Comparison of ENCODE assay signal across 1 cellular context in the genomic region with DNA sequence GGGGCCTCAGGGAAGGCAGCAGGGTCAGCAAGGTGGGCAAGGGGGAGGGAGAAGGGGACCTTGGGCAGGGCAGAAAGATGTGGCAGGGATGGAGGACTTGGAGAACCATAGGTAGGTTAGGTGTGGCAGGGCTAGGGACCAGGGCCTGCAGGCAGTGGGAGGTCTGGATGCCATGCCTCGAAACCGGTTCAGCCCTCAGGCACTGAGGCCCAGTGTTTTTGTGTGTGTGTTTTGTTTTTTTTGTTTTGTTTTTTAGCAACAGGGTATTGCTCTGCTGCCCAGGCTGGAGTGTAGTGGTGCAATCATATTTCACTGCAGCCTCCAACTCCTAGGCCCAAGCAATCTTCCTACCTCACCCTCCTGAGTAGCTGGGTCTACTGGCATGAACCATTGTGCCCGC.
TF ChIP-seq lines count a peak whose summit lies in the region.

No MANE protein-coding gene starts in this region.

TF ChIP-seq in SK-N-SH, 30 proteins besides CTCF, POLR2A, EP300 and RAD21:
- TF ChIP-seq FOXM1 (IDR thresholded peaks at IDR 0.05; ENCODE audit: low read depth) (no peak), RXRA (IDR thresholded peaks at IDR 0.05; ENCODE audit: borderline replicate concordance, low read depth) (no peak), MEF2A (IDR thresholded peaks at IDR 0.05; ENCODE audit: borderline replicate concordance, low read depth) (no peak), YY1 (IDR thresholded peaks at IDR 0.05; ENCODE audit: low read depth) (no peak), JUND (IDR thresholded peaks at IDR 0.05) (no peak), NFIC (IDR thresholded peaks at IDR 0.05; ENCODE audit: borderline replicate concordance) (no peak), SMC3 (IDR thresholded peaks at IDR 0.05; ENCODE audit: low read depth, low read length) (no peak)
- TF ChIP-seq, protein P1, sequence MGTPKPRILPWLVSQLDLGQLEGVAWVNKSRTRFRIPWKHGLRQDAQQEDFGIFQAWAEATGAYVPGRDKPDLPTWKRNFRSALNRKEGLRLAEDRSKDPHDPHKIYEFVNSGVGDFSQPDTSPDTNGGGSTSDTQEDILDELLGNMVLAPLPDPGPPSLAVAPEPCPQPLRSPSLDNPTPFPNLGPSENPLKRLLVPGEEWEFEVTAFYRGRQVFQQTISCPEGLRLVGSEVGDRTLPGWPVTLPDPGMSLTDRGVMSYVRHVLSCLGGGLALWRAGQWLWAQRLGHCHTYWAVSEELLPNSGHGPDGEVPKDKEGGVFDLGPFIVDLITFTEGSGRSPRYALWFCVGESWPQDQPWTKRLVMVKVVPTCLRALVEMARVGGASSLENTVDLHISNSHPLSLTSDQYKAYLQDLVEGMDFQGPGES (IDR thresholded peaks at IDR 0.05; ENCODE audit: low read depth, low read length) = no peak
- TF ChIP-seq, protein P2, sequence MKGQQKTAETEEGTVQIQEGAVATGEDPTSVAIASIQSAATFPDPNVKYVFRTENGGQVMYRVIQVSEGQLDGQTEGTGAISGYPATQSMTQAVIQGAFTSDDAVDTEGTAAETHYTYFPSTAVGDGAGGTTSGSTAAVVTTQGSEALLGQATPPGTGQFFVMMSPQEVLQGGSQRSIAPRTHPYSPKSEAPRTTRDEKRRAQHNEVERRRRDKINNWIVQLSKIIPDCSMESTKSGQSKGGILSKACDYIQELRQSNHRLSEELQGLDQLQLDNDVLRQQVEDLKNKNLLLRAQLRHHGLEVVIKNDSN (IDR thresholded peaks at IDR 0.05; ENCODE audit: borderline replicate concordance, low read depth) = no peak
- TF ChIP-seq, protein P3, sequence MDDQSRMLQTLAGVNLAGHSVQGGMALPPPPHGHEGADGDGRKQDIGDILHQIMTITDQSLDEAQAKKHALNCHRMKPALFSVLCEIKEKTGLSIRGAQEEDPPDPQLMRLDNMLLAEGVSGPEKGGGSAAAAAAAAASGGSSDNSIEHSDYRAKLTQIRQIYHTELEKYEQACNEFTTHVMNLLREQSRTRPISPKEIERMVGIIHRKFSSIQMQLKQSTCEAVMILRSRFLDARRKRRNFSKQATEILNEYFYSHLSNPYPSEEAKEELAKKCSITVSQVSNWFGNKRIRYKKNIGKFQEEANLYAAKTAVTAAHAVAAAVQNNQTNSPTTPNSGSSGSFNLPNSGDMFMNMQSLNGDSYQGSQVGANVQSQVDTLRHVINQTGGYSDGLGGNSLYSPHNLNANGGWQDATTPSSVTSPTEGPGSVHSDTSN (IDR thresholded peaks at IDR 0.05) = no peak
- TF ChIP-seq, protein P4, sequence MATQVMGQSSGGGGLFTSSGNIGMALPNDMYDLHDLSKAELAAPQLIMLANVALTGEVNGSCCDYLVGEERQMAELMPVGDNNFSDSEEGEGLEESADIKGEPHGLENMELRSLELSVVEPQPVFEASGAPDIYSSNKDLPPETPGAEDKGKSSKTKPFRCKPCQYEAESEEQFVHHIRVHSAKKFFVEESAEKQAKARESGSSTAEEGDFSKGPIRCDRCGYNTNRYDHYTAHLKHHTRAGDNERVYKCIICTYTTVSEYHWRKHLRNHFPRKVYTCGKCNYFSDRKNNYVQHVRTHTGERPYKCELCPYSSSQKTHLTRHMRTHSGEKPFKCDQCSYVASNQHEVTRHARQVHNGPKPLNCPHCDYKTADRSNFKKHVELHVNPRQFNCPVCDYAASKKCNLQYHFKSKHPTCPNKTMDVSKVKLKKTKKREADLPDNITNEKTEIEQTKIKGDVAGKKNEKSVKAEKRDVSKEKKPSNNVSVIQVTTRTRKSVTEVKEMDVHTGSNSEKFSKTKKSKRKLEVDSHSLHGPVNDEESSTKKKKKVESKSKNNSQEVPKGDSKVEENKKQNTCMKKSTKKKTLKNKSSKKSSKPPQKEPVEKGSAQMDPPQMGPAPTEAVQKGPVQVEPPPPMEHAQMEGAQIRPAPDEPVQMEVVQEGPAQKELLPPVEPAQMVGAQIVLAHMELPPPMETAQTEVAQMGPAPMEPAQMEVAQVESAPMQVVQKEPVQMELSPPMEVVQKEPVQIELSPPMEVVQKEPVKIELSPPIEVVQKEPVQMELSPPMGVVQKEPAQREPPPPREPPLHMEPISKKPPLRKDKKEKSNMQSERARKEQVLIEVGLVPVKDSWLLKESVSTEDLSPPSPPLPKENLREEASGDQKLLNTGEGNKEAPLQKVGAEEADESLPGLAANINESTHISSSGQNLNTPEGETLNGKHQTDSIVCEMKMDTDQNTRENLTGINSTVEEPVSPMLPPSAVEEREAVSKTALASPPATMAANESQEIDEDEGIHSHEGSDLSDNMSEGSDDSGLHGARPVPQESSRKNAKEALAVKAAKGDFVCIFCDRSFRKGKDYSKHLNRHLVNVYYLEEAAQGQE (IDR thresholded peaks at IDR 0.05; ENCODE audit: low read depth, low read length) = no peak
- TF ChIP-seq, protein P5, sequence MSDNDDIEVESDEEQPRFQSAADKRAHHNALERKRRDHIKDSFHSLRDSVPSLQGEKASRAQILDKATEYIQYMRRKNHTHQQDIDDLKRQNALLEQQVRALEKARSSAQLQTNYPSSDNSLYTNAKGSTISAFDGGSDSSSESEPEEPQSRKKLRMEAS (IDR thresholded peaks at IDR 0.05; ENCODE audit: low read depth) = no peak
